In genomic region chr6:154773610-154774089, GRCh38 we compare ENCODE assay signal across 1 cellular context.
TF ChIP-seq lines count a peak whose summit lies in the region.

No MANE protein-coding gene starts in this region.

TF ChIP-seq in endothelial cell of umbilical vein, 7 proteins besides CTCF, POLR2A, EP300 and RAD21 (continued from another document):
- TF ChIP-seq FOS (IDR thresholded peaks at IDR 0.05; ENCODE audit: borderline replicate concordance, insufficient read depth, low read length), result no peak
- TF ChIP-seq GATA2 (IDR thresholded peaks at IDR 0.05; ENCODE audit: insufficient read depth, insufficient read length, low read depth, low read length), result no peak
- no peak for TF ChIP-seq EZH2 (IDR thresholded peaks at IDR 0.05; ENCODE audit: borderline replicate concordance, low read depth, low read length, severe bottlenecking)
